9 cellular contexts compared by ENCODE assay signal in the genomic region with DNA sequence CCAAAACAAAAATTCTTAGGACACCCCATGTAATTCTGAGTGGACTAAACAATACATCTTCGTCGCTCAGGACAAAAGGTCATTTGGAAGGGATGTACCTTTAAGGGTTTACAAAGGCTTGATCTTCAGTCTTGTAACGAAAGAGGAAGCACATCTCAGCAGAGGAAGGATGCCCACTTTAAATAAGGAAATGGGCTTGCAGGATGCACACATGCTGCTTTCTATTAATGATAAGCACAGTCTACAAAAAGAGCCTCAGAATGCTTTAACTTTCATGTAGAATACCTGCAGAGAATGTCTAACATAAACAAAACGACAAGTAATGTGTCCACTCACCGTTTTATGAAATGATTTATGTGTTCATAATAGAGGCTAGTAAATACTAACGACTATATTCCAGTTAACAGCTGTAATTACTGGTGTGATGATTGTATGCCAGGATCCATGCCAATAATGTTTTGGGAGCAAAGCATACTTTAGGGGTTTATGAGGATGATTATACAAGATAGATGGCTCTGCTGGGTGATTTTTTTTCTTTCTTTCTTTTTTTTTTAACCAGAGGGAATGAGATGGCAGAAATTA.
DNase-seq lines count a peak whose midpoint lies in the region; ATAC-seq and TF ChIP-seq lines count a peak whose summit lies in the region.
"Had no signal": no experiment of that assay in that cellular context is flagged by ENCODE, and none has a peak within 500 bp of the region (broad histone marks: within the 10 kb centered on the region; RNA-seq: fewer than 3 reads in every experiment).

No MANE protein-coding gene starts in this region.

- no peaks in the 10 kb centered on the region for H3K9me3 ChIP-seq in gastrocnemius medialis

- TF ChIP-seq CTCF in gastrocnemius medialis (IDR thresholded peaks at IDR 0.05 in 4 of 5, conservative IDR thresholded peaks at IDR 0.05 in 1 of 5) (no peak), foreskin keratinocyte (conservative IDR thresholded peaks at IDR 0.05) (no peak)

- H3K4me1 ChIP-seq in gastrocnemius medialis (no peaks in the 10 kb centered on the region), foreskin keratinocyte (no peaks in the 10 kb centered on the region)

- intact Hi-C loops in gastrocnemius medialis (cut with DNase I; ENCODE audit: low total_unique reads): no loop called here

- no peak overlapping the region for H3K4me3 ChIP-seq in gastrocnemius medialis

- DNase-seq in NCI-H1694 (lab: John Stamatoyannopoulos, UW): peak; percentile 12
- DNase-seq in NCI-H1694 treated with DMSO at 0.1 percent for 48 hours (lab: John Stamatoyannopoulos, UW): no peak
- DNase-seq in NCI-H774 (lab: John Stamatoyannopoulos, UW): peak; percentile 56
- DNase-seq in putamen (ENCODE audit: low spot score): peak; percentile 10
- no peak for DNase-seq in gastrocnemius medialis
- DNase-seq in DMS 273 (lab: John Stamatoyannopoulos, UW; ENCODE audit: unreplicated experiment): no peak
- no peak for DNase-seq in foreskin keratinocyte
- DNase-seq: NCI-H226 had no signal

- in situ Hi-C loops in gastrocnemius medialis (cut with MboI; ENCODE audit: low sequenced_read_pairs in 4 of 4): no loop called here

- ATAC-seq in HG03175 (IDR thresholded peaks at IDR 0.05; ENCODE audit: unreplicated experiment) (peak; percentile 88), gastrocnemius medialis (no peak), foreskin keratinocyte (no peak)

- H3K27me3 ChIP-seq in gastrocnemius medialis (no peaks in the 10 kb centered on the region), foreskin keratinocyte (no peaks in the 10 kb centered on the region)

- H3K27ac ChIP-seq in gastrocnemius medialis: no peak overlapping the region
- no peak overlapping the region for H3K27ac ChIP-seq in foreskin keratinocyte

- no peaks in the 10 kb centered on the region for H3K36me3 ChIP-seq in gastrocnemius medialis

- no peak for TF ChIP-seq POLR2A in gastrocnemius medialis (IDR thresholded peaks at IDR 0.05)

Comparison
In these comparisons a context has a peak if more than half of its experiments do, and no peak if none do; other contexts are left out.
1. DNase-seq: peak in NCI-H1694 (single experiment), NCI-H774 (single experiment) and putamen (single experiment); none in NCI-H1694 treated with DMSO at 0.1 percent for 48 hours (single experiment), gastrocnemius medialis (0 of 2), DMS 273 (single experiment) and foreskin keratinocyte (0 of 2).